Comparison of ENCODE assay signal across 17 cellular contexts in genomic region chr15:88651293-88651692, GRCh38. TPM values are rescaled to one million over a fixed set of nuclear protein-coding genes. Genes with fewer than 3 reads are reported as not detected.
A peak's percentile ranks its signal among the peaks of the same experiment; 100 is the strongest.
DNase-seq lines count a peak whose midpoint lies in the region; ATAC-seq, FAIRE-seq and TF ChIP-seq lines count a peak whose summit lies in the region.
"Had no signal": no experiment of that assay in that cellular context is flagged by ENCODE, and none has a peak within 500 bp of the region (broad histone marks: within the 10 kb centered on the region; RNA-seq: fewer than 3 reads in every experiment).

No MANE protein-coding gene starts in this region.

- WGBS in testis, 2 donors: 80 to 84% methylated on average over 6 to 7 of the region's 7 CpGs

- FAIRE-seq in frontal cortex (lab: Jason Lieb, UNC): no peak
- FAIRE-seq: A549 had no signal

- no peaks in the 10 kb centered on the region for H3K27me3 ChIP-seq in testis

- H3K36me3 Mint-ChIP-seq in activated T-cell treated with anti-CD3 and anti-CD28 coated beads, Interleukin-2, amount 50 U/mL, for 24 hours (ENCODE audit: low read depth): peaks cover 57% of the 10 kb centered on the region
- H3K36me3 Mint-ChIP-seq in activated T-helper 17 cell treated with anti-CD3 and anti-CD28 coated beads, Interleukin-2, amount 50 U/mL, for 72 hours (ENCODE audit: low read depth): peaks cover 36% of the 10 kb centered on the region

- H3K4me3 ChIP-seq in testis: no peak overlapping the region
- H3K4me3 ChIP-seq: A549 had no signal

- H3K4me1 Mint-ChIP-seq in activated T-cell treated with anti-CD3 and anti-CD28 coated beads, Interleukin-2, amount 50 U/mL, for 24 hours (ENCODE audit: low read depth): peaks cover 85% of the 10 kb centered on the region
- H3K4me1 Mint-ChIP-seq in activated T-helper 17 cell treated with anti-CD3 and anti-CD28 coated beads, Interleukin-2, amount 50 U/mL, for 72 hours: peaks cover 47% of the 10 kb centered on the region

- intact Hi-C loops in testis (cut with DNase I; ENCODE audit: low total_unique reads): loop anchor here (10.0 kb wide), 1 partner anchor 184 kb away; no protein-coding TSS in a partner anchor

- H3K27ac Mint-ChIP-seq in activated T-cell treated with anti-CD3 and anti-CD28 coated beads, Interleukin-2, amount 50 U/mL, for 24 hours: peak overlapping the region; percentile 97
- H3K27ac Mint-ChIP-seq in activated T-helper 17 cell treated with anti-CD3 and anti-CD28 coated beads, Interleukin-2, amount 50 U/mL, for 72 hours: peak overlapping the region; percentile 30

- no peaks in the 10 kb centered on the region for H3K9me3 Mint-ChIP-seq in activated T-cell treated with anti-CD3 and anti-CD28 coated beads, Interleukin-2, amount 50 U/mL, for 24 hours
- no peaks in the 10 kb centered on the region for H3K9me3 Mint-ChIP-seq in activated T-helper 17 cell treated with anti-CD3 and anti-CD28 coated beads, Interleukin-2, amount 50 U/mL, for 72 hours
- H3K9me3 Mint-ChIP-seq: nephron had no signal

- no peaks in the 10 kb centered on the region for H3K4me1 ChIP-seq in testis

- H3K36me3 ChIP-seq in testis (ENCODE audit: low read depth, missing control alignments): no peaks in the 10 kb centered on the region

- ATAC-seq in activated T-helper 17 cell treated with anti-CD3 and anti-CD28 coated beads, Interleukin-2, amount 50 U/mL, for 72 hours (replicated peaks): no peak
- no peak for ATAC-seq in GM21526 (IDR thresholded peaks at IDR 0.05; ENCODE audit: low FRiP score, unreplicated experiment)
- ATAC-seq: A549, HCT116 had no signal

- no peak overlapping the region for H3K4me3 Mint-ChIP-seq in activated T-cell treated with anti-CD3 and anti-CD28 coated beads, Interleukin-2, amount 50 U/mL, for 24 hours
- no peak overlapping the region for H3K4me3 Mint-ChIP-seq in activated T-helper 17 cell treated with anti-CD3 and anti-CD28 coated beads, Interleukin-2, amount 50 U/mL, for 72 hours
- H3K4me3 Mint-ChIP-seq: nephron had no signal

- TF ChIP-seq CTCF in testis (IDR thresholded peaks at IDR 0.05): no peak

- TF ChIP-seq POLR2A in testis (IDR thresholded peaks at IDR 0.05): no peak

- H3K27ac ChIP-seq in testis: no peak overlapping the region
- H3K27ac ChIP-seq: A549 had no signal

- no peaks in the 10 kb centered on the region for H3K27me3 Mint-ChIP-seq in activated T-cell treated with anti-CD3 and anti-CD28 coated beads, Interleukin-2, amount 50 U/mL, for 24 hours
- no peaks in the 10 kb centered on the region for H3K27me3 Mint-ChIP-seq in activated T-helper 17 cell treated with anti-CD3 and anti-CD28 coated beads, Interleukin-2, amount 50 U/mL, for 72 hours

- no peaks in the 10 kb centered on the region for H3K9me3 ChIP-seq in testis
- H3K9me3 ChIP-seq: A549 had no signal

- DNase-seq in activated T-cell treated with anti-CD3 and anti-CD28 coated beads, Interleukin-2, amount 50 U/mL, for 24 hours: no peak
- DNase-seq in activated T-cell treated with anti-CD3 and anti-CD28 coated beads, Interleukin-2, amount 50 U/mL, for 1 hour: no peak
- DNase-seq in left kidney (ENCODE audit: low read depth, low spot score) (peak; percentile 39), testis (peak; percentile 4), SK-N-DZ (ENCODE audit: low spot score) (no peak), frontal cortex (ENCODE audit: low spot score in 2 of 2) (no peak)
- DNase-seq: activated CD4-positive, alpha-beta T cell treated with anti-CD3 and anti-CD28 coated beads for 48 hours; activated gamma-delta T cell; MM.1S; NCI-H2029 treated with DMSO at 0.1 percent for 48 hours; NCI-H510A treated with DMSO at 0.1 percent for 48 hours; trophoblast cell had no signal

RNA-seq across cellular contexts. Expression of gene ISG20, which starts 12.5 kb away (rescaled TPM):
- 10 to 100 TPM; 34.9 to 89.7 TPM for total RNA-seq in activated T-helper 17 cell treated with anti-CD3 and anti-CD28 coated beads, Interleukin-2, amount 50 U/mL, for 72 hours
- total RNA-seq in testis: 1 to 10 TPM; 6.8 to 8.7 TPM
- polyA plus RNA-seq in testis (ENCODE audit: insufficient read depth, low read depth, low replicate concordance): 17.0 TPM
- polyA plus RNA-seq in SK-N-DZ (2014; cell fraction: cytosol; rRNA removed): 2.3 and 3.0 TPM in 2 replicates
- polyA plus RNA-seq in SK-N-DZ (2014; cell fraction: nucleus; rRNA removed): 1.5 and 5.3 TPM in 2 replicates
- not detected for total RNA-seq in frontal cortex

RNA-seq across cellular contexts. Expression of gene AEN, which starts 30.2 kb away (rescaled TPM):
- 10 to 100 TPM; 43.6 to 53.8 TPM for total RNA-seq in activated T-helper 17 cell treated with anti-CD3 and anti-CD28 coated beads, Interleukin-2, amount 50 U/mL, for 72 hours
- total RNA-seq in testis (10 to 100 TPM; 31.0 to 32.9 TPM), frontal cortex (4.5 TPM)
- polyA plus RNA-seq in testis (ENCODE audit: insufficient read depth, low read depth, low replicate concordance): 22.5 TPM
- 54.6 and 62.0 TPM in 2 replicates for polyA plus RNA-seq in SK-N-DZ (2014; cell fraction: cytosol; rRNA removed)
- 58.0 and 62.1 TPM in 2 replicates for polyA plus RNA-seq in SK-N-DZ (2014; cell fraction: nucleus; rRNA removed)

Comparison
In these comparisons a context has a peak if more than half of its experiments do, and no peak if none do; other contexts are left out.
1. DNase-seq: peak in left kidney (single experiment) and testis (single experiment); none in activated T-cell treated with anti-CD3 and anti-CD28 coated beads, Interleukin-2, amount 50 U/mL, for 24 hours (single experiment), activated T-cell treated with anti-CD3 and anti-CD28 coated beads, Interleukin-2, amount 50 U/mL, for 1 hour (single experiment), SK-N-DZ (single experiment) and frontal cortex (0 of 2).